Comparison of ENCODE assay signal across 1 cellular context in genomic region chr1:21938791-21939538, GRCh38.
TF ChIP-seq lines count a peak whose summit lies in the region.

No MANE protein-coding gene starts in this region.

TF ChIP-seq in HCT116, 20 proteins besides CTCF, POLR2A, EP300 and RAD21 (continued from another document):
- TF ChIP-seq MAX (IDR thresholded peaks at IDR 0.05): no peak
- TF ChIP-seq SP1 (IDR thresholded peaks at IDR 0.05; ENCODE audit: low read depth): no peak
- TF ChIP-seq CEBPB (IDR thresholded peaks at IDR 0.05; ENCODE audit: low read depth): no peak
- TF ChIP-seq YY1 (IDR thresholded peaks at IDR 0.05; ENCODE audit: extremely low read depth, insufficient replicate concordance, low read depth, low read length): no peak
- TF ChIP-seq EZH2 (IDR thresholded peaks at IDR 0.05): no peak
- TF ChIP-seq SRF (IDR thresholded peaks at IDR 0.05; ENCODE audit: low read depth): no peak
- no peak for TF ChIP-seq ELF1 (IDR thresholded peaks at IDR 0.05; ENCODE audit: borderline replicate concordance, low read depth)
